Comparison of ENCODE assay signal across 8 cellular contexts in genomic region chr19:16584825-16585801, GRCh38. TPM values are rescaled to one million over a fixed set of nuclear protein-coding genes. Genes with fewer than 3 reads are reported as not detected.
A peak's percentile ranks its signal among the peaks of the same experiment; 100 is the strongest.
DNase-seq lines count a peak whose midpoint lies in the region; ATAC-seq and TF ChIP-seq lines count a peak whose summit lies in the region.

No MANE protein-coding gene starts in this region.

- DNase-seq in ELF-1 (ENCODE audit: low read depth, low spot score) = peak; percentile 22
- DNase-seq in NCI-H69 (lab: John Stamatoyannopoulos, UW) = peak; percentile 35
- DNase-seq in chondrocyte (ENCODE audit: low spot score) = no peak
- no peak for DNase-seq in ovary
- no peak for DNase-seq in posterior cingulate gyrus

- no peak for TF ChIP-seq POLR2A in ovary (IDR thresholded peaks at IDR 0.05)

- H3K27me3 ChIP-seq in neutrophil = no peaks in the 10 kb centered on the region
- no peaks in the 10 kb centered on the region for H3K27me3 ChIP-seq in ovary

- ATAC-seq in HG02610 (IDR thresholded peaks at IDR 0.05; ENCODE audit: unreplicated experiment) (no peak), HG03159 (IDR thresholded peaks at IDR 0.05; ENCODE audit: unreplicated experiment) (no peak)

- WGBS in ovary, 3 donors = 72 to 80% (median 79%) methylated on average over 14 to 15 of the region's 15 CpGs

- H3K27me3 Mint-ChIP-seq in chondrocyte (ENCODE audit: low read depth) = no peaks in the 10 kb centered on the region

- no peaks in the 10 kb centered on the region for H3K36me3 Mint-ChIP-seq in chondrocyte (ENCODE audit: low read depth)

- TF ChIP-seq CTCF in chondrocyte (IDR thresholded peaks at IDR 0.05) = no peak
- TF ChIP-seq CTCF in neutrophil (IDR thresholded peaks at IDR 0.05) = no peak
- TF ChIP-seq CTCF in ovary (IDR thresholded peaks at IDR 0.05) = no peak

- H3K4me1 Mint-ChIP-seq in chondrocyte (ENCODE audit: low read depth) = peaks cover 82% of the 10 kb centered on the region

- H3K4me3 ChIP-seq in neutrophil (ENCODE audit: low read depth in 1 of 2, low read length in 1 of 2) (peak overlapping the region in 1 of 2 experiments; percentile 24), ovary (no peak overlapping the region)

- no peak for TF ChIP-seq EP300 in ovary (IDR thresholded peaks at IDR 0.05)

- no peaks in the 10 kb centered on the region for H3K9me3 Mint-ChIP-seq in chondrocyte (ENCODE audit: low read depth)

- H3K36me3 ChIP-seq in neutrophil = peaks cover 11% of the 10 kb centered on the region
- no peaks in the 10 kb centered on the region for H3K36me3 ChIP-seq in ovary

- intact Hi-C loops in ovary (cut with DNase I) (loop anchor here in 1 of 4 donors (5.0 kb wide), 1 partner anchor 37 kb away; no protein-coding TSS in a partner anchor), posterior cingulate gyrus (cut with DNase I) (no loop called here)

- H3K4me1 ChIP-seq in neutrophil (ENCODE audit: control insufficient read depth in 1 of 2, insufficient read depth in 1 of 2, low read depth in 1 of 2, low read length in 1 of 2) (peaks cover 65 to 70% of the 10 kb centered on the region in 2 experiments), ovary (ENCODE audit: insufficient read depth) (peaks cover 22% of the 10 kb centered on the region)

- H3K9me3 ChIP-seq in neutrophil (no peaks in the 10 kb centered on the region), ovary (no peaks in the 10 kb centered on the region)

- peak overlapping the region; percentile 94 for H3K27ac Mint-ChIP-seq in chondrocyte (ENCODE audit: unreplicated experiment)

- peak overlapping the region; percentile 59 for H3K4me3 Mint-ChIP-seq in chondrocyte (ENCODE audit: unreplicated experiment)

- peak overlapping the region; percentile 85 for H3K27ac ChIP-seq in neutrophil
- H3K27ac ChIP-seq in ovary = peak overlapping the region in 1 of 2 donors; percentile 1

RNA-seq across cellular contexts. Expression of gene SLC35E1, which starts 12.9 kb away (rescaled TPM):
- 68.1 to 70.0 TPM (median 69.2 TPM) in 3 replicates for total RNA-seq in chondrocyte
- 10 to 100 TPM; 20.6 to 37.9 (median 30.2) TPM for total RNA-seq in ovary
- polyA plus RNA-seq in ovary = 10 to 100 TPM; 17.6 to 39.7 TPM

RNA-seq across cellular contexts. Expression of gene CHERP, which starts 42.9 kb away (rescaled TPM):
- total RNA-seq in chondrocyte (30.1 to 35.2 TPM (median 32.6 TPM) in 3 replicates), ovary (10 to 100 TPM in 6 of 7 donors, 1 to 10 TPM in 1; 8.9 to 52.6 (median 47.9) TPM)
- polyA plus RNA-seq in ovary = 10 to 100 TPM in 1 of 2 donors, 1 to 10 TPM in 1; 5.9 to 26.3 TPM

RNA-seq across cellular contexts. Expression of gene MED26, which starts 42.9 kb away (rescaled TPM):
- 8.7 to 10.6 TPM (median 8.8 TPM) in 3 replicates for total RNA-seq in chondrocyte
- 10 to 100 TPM; 10.3 to 13.2 (median 11.6) TPM for total RNA-seq in ovary
- polyA plus RNA-seq in ovary = 1 to 10 TPM; 3.0 to 7.3 TPM

Comparison
In these comparisons a context has a peak if more than half of its experiments do, and no peak if none do; other contexts are left out.
1. DNase-seq: peak in ELF-1 (single experiment) and NCI-H69 (single experiment); none in chondrocyte (single experiment), ovary (0 of 5) and posterior cingulate gyrus (0 of 10).